In the genomic region with DNA sequence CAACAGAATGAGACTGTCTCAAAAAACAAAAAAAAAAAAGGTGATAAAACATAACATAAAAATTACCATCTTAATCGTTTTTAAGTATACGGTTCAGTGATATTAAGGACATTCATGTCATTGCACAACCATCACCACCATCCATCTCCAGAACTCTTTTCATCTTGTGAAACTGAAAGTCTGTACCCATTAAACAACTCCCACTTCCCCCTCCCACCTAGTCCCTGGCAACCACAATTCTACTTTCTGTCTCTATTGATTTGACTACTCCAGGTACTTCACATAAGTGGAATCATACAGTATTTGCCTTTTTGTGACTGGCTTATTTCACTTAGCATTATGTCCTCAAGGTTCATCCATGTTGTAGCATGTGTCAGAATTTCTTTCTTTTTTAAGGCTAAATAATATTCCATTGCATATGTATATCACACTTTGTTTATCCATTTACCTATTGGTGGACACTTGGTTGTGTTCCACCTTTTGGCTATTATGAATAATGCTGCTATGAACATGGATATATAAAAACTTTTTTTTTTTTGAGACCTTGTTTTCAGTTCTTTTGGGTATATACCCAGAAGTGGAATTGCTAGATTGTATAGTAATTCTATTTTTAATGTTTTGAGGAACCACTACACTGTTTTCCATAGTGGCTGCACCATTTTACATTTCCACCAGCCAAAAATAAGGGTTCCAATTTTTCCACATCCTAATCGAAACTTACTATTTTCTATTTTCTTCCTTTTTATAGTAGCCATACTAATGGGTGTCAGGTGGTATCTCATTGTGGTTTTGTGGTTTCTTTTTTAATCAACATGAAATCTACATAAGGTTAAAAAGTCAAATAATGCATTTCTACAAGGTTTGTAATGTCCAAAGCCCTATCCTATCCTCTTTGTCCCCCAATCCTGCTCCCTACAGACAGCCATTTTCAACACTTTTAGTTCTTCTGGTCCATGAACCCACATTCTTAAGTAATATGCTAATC, we compare ENCODE assay signal across 1 cellular context.
TF ChIP-seq lines count a peak whose summit lies in the region.

No MANE protein-coding gene starts in this region.

TF ChIP-seq in GM23338, 12 proteins besides CTCF, POLR2A, EP300 and RAD21 (continued from another document):
- TF ChIP-seq, protein P1, sequence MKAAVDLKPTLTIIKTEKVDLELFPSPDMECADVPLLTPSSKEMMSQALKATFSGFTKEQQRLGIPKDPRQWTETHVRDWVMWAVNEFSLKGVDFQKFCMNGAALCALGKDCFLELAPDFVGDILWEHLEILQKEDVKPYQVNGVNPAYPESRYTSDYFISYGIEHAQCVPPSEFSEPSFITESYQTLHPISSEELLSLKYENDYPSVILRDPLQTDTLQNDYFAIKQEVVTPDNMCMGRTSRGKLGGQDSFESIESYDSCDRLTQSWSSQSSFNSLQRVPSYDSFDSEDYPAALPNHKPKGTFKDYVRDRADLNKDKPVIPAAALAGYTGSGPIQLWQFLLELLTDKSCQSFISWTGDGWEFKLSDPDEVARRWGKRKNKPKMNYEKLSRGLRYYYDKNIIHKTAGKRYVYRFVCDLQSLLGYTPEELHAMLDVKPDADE (IDR thresholded peaks at IDR 0.05): no peak
- TF ChIP-seq, protein P2, sequence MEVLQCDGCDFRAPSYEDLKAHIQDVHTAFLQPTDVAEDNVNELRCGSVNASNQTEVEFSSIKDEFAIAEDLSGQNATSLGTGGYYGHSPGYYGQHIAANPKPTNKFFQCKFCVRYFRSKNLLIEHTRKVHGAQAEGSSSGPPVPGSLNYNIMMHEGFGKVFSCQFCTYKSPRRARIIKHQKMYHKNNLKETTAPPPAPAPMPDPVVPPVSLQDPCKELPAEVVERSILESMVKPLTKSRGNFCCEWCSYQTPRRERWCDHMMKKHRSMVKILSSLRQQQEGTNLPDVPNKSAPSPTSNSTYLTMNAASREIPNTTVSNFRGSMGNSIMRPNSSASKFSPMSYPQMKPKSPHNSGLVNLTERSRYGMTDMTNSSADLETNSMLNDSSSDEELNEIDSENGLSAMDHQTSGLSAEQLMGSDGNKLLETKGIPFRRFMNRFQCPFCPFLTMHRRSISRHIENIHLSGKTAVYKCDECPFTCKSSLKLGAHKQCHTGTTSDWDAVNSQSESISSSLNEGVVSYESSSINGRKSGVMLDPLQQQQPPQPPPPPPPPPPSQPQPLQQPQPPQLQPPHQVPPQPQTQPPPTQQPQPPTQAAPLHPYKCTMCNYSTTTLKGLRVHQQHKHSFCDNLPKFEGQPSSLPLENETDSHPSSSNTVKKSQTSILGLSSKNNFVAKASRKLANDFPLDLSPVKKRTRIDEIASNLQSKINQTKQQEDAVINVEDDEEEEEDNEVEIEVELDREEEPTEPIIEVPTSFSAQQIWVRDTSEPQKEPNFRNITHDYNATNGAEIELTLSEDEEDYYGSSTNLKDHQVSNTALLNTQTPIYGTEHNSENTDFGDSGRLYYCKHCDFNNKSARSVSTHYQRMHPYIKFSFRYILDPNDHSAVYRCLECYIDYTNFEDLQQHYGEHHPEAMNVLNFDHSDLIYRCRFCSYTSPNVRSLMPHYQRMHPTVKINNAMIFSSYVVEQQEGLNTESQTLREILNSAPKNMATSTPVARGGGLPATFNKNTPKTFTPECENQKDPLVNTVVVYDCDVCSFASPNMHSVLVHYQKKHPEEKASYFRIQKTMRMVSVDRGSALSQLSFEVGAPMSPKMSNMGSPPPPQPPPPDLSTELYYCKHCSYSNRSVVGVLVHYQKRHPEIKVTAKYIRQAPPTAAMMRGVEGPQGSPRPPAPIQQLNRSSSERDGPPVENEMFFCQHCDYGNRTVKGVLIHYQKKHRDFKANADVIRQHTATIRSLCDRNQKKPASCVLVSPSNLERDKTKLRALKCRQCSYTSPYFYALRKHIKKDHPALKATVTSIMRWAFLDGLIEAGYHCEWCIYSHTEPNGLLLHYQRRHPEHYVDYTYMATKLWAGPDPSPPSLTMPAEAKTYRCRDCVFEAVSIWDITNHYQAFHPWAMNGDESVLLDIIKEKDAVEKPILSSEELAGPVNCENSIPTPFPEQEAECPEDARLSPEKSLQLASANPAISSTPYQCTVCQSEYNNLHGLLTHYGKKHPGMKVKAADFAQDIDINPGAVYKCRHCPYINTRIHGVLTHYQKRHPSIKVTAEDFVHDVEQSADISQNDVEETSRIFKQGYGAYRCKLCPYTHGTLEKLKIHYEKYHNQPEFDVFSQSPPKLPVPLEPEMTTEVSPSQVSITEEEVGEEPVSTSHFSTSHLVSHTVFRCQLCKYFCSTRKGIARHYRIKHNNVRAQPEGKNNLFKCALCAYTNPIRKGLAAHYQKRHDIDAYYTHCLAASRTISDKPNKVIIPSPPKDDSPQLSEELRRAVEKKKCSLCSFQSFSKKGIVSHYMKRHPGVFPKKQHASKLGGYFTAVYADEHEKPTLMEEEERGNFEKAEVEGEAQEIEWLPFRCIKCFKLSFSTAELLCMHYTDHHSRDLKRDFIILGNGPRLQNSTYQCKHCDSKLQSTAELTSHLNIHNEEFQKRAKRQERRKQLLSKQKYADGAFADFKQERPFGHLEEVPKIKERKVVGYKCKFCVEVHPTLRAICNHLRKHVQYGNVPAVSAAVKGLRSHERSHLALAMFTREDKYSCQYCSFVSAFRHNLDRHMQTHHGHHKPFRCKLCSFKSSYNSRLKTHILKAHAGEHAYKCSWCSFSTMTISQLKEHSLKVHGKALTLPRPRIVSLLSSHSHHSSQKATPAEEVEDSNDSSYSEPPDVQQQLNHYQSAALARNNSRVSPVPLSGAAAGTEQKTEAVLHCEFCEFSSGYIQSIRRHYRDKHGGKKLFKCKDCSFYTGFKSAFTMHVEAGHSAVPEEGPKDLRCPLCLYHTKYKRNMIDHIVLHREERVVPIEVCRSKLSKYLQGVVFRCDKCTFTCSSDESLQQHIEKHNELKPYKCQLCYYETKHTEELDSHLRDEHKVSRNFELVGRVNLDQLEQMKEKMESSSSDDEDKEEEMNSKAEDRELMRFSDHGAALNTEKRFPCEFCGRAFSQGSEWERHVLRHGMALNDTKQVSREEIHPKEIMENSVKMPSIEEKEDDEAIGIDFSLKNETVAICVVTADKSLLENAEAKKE (CRISPR knock-in tag; IDR thresholded peaks at IDR 0.05): no peak
- TF ChIP-seq, protein P3, sequence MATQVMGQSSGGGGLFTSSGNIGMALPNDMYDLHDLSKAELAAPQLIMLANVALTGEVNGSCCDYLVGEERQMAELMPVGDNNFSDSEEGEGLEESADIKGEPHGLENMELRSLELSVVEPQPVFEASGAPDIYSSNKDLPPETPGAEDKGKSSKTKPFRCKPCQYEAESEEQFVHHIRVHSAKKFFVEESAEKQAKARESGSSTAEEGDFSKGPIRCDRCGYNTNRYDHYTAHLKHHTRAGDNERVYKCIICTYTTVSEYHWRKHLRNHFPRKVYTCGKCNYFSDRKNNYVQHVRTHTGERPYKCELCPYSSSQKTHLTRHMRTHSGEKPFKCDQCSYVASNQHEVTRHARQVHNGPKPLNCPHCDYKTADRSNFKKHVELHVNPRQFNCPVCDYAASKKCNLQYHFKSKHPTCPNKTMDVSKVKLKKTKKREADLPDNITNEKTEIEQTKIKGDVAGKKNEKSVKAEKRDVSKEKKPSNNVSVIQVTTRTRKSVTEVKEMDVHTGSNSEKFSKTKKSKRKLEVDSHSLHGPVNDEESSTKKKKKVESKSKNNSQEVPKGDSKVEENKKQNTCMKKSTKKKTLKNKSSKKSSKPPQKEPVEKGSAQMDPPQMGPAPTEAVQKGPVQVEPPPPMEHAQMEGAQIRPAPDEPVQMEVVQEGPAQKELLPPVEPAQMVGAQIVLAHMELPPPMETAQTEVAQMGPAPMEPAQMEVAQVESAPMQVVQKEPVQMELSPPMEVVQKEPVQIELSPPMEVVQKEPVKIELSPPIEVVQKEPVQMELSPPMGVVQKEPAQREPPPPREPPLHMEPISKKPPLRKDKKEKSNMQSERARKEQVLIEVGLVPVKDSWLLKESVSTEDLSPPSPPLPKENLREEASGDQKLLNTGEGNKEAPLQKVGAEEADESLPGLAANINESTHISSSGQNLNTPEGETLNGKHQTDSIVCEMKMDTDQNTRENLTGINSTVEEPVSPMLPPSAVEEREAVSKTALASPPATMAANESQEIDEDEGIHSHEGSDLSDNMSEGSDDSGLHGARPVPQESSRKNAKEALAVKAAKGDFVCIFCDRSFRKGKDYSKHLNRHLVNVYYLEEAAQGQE (IDR thresholded peaks at IDR 0.05; ENCODE audit: unreplicated experiment): no peak
